18 cellular contexts compared by ENCODE assay signal in the genomic region with DNA sequence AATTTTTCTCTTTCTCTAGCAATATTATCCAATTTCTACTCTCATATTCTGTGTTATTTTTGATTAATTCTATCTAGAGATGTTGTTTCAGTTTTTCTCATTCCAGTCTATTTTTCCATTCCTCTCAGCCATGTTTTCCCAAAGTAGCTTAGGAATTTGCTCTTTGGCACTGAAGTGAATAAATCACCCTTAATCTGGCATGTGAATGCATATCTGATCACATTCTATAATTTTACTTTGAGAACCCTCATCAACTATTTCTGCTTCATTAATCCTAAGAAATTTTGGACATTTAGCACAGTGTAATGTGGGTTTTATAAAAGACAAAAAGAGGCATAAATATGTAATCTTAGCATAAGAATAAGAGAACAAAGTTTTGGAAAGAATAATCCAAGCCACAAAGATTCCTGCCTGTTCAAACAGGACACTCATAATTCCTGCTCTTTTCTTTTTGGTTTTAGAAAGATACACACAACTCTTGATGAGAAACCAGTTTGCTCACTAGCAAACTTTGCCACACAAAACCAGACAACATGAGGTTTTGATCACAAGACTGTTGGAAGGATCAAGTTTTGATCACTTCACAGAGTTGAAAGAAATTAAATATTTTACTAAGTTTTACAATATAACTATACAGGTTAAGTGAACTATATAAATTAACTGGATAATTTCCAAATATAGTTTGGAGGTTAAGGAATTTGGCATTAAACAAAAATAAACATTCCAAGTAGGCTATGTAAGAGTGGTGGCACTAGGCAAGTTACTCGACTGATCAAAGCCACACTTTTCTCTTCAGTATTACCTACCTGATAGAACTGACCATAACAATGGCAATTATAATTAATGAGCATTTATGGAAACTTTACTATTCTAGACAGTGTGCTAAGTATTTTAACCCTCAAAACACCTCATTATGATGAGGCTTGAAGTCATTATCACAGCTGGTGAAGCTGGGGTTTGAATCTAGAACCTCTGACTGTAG.
"Had no signal": no experiment of that assay in that cellular context is flagged by ENCODE, and none has a peak within 500 bp of the region (broad histone marks: within the 10 kb centered on the region; RNA-seq: fewer than 3 reads in every experiment).

No MANE protein-coding gene starts in this region.

- H3K27ac ChIP-seq: dorsolateral prefrontal cortex, esophagus muscularis mucosa, lower lobe of right lung, neural progenitor cell, ovary had no signal

- H3K9ac ChIP-seq: neural progenitor cell had no signal

- H3K9me3 ChIP-seq: esophagus muscularis mucosa, lower lobe of right lung, ovary had no signal

- H3K4me3 ChIP-seq: dorsolateral prefrontal cortex, esophagus muscularis mucosa, lower lobe of right lung, neural progenitor cell, ovary had no signal

- H3K27ac Mint-ChIP-seq: activated B cell treated with CpG ODN at 0.5 μM for 24 hours; activated CD4-positive, alpha-beta T cell treated with anti-CD3 and anti-CD28 coated beads, Interleukin-2, amount 10 ng/mL, durations not matched to agents 24 days and 14 days; activated CD8-positive, alpha-beta T cell treated with anti-CD3 and anti-CD28 coated beads, Interleukin-2, amount 10 ng/mL, durations not matched to agents 7 days and 5 days; activated naive CD8-positive, alpha-beta T cell; activated T-cell treated with anti-CD3 and anti-CD28 coated beads, Interleukin-2, amount 50 U/mL, for 72 hours; endodermal cell; neural progenitor cell; stimulated activated memory B cell treated with anti-CD40 and anti-IgM and Interleukin-4, amounts not matched to agents 10 μg/mL and 1 μg/mL and 100 μg/mL, for 72 hours; T-helper 17 cell had no signal

- H3K36me3 ChIP-seq: esophagus muscularis mucosa, lower lobe of right lung, neural progenitor cell, ovary had no signal

- H3K4me1 Mint-ChIP-seq: activated B cell treated with CpG ODN at 0.5 μM for 24 hours; activated CD4-positive, alpha-beta T cell treated with anti-CD3 and anti-CD28 coated beads, Interleukin-2, amount 10 ng/mL, durations not matched to agents 24 days and 14 days; stimulated activated memory B cell treated with anti-CD40 and anti-IgM and Interleukin-4, amounts not matched to agents 10 μg/mL and 1 μg/mL and 100 μg/mL, for 72 hours; T-helper 17 cell had no signal

- H2AFZ ChIP-seq: neural progenitor cell had no signal

- H3K27me3 Mint-ChIP-seq: activated B cell treated with CpG ODN at 0.5 μM for 24 hours; activated CD4-positive, alpha-beta T cell treated with anti-CD3 and anti-CD28 coated beads, Interleukin-2, amount 10 ng/mL, durations not matched to agents 24 days and 14 days; activated naive CD8-positive, alpha-beta T cell; stimulated activated memory B cell treated with anti-CD40 and anti-IgM and Interleukin-4, amounts not matched to agents 10 μg/mL and 1 μg/mL and 100 μg/mL, for 72 hours; T-helper 17 cell had no signal

- H3K4me3 Mint-ChIP-seq: activated B cell treated with CpG ODN at 0.5 μM for 24 hours; activated CD4-positive, alpha-beta T cell treated with anti-CD3 and anti-CD28 coated beads, Interleukin-2, amount 10 ng/mL, durations not matched to agents 24 days and 14 days; activated CD8-positive, alpha-beta T cell treated with anti-CD3 and anti-CD28 coated beads, Interleukin-2, amount 10 ng/mL, durations not matched to agents 7 days and 5 days; activated naive CD8-positive, alpha-beta T cell; activated T-cell treated with anti-CD3 and anti-CD28 coated beads, Interleukin-2, amount 50 U/mL, for 72 hours; endodermal cell; neural progenitor cell; stimulated activated memory B cell treated with anti-CD40 and anti-IgM and Interleukin-4, amounts not matched to agents 10 μg/mL and 1 μg/mL and 100 μg/mL, for 72 hours; T-helper 17 cell had no signal

- H3K36me3 Mint-ChIP-seq: activated naive CD8-positive, alpha-beta T cell; neural progenitor cell; stimulated activated memory B cell treated with anti-CD40 and anti-IgM and Interleukin-4, amounts not matched to agents 10 μg/mL and 1 μg/mL and 100 μg/mL, for 72 hours had no signal

- H3K4me2 ChIP-seq: neural progenitor cell had no signal

- H3K27me3 ChIP-seq: esophagus muscularis mucosa, neural progenitor cell, ovary had no signal

- H3K4me1 ChIP-seq: esophagus muscularis mucosa, lower lobe of right lung, neural progenitor cell had no signal

- ATAC-seq: activated CD8-positive, alpha-beta T cell treated with anti-CD3 and anti-CD28 coated beads, Interleukin-2, amount 10 ng/mL, durations not matched to agents 7 days and 5 days; activated T-cell treated with anti-CD3 and anti-CD28 coated beads, Interleukin-2, amount 50 U/mL, for 72 hours; lower lobe of right lung; stimulated activated memory B cell treated with anti-CD40 and anti-IgM and Interleukin-4, amounts not matched to agents 10 μg/mL and 1 μg/mL and 100 μg/mL, for 72 hours; T-helper 17 cell had no signal

- DNase-seq: activated B cell treated with CpG ODN at 0.5 μM for 24 hours; activated CD4-positive, alpha-beta T cell treated with anti-CD3 and anti-CD28 coated beads, Interleukin-2, amount 10 ng/mL, durations not matched to agents 24 days and 14 days; activated CD8-positive, alpha-beta memory T cell treated with anti-CD3 and anti-CD28 coated beads, Interleukin-2, amount 50 U/mL, for 48 hours; activated CD8-positive, alpha-beta T cell treated with anti-CD3 and anti-CD28 coated beads, Interleukin-2, amount 10 ng/mL, durations not matched to agents 7 days and 5 days; activated gamma-delta T cell treated with Interleukin-2 at 50 U/mL for 16 hours; activated T-cell treated with anti-CD3 and anti-CD28 coated beads, Interleukin-2, amount 50 U/mL, for 72 hours; amygdala; dorsolateral prefrontal cortex; endodermal cell; foreskin fibroblast; lower lobe of right lung; ovary; T-helper 17 cell; trophoblast cell had no signal

- H3K9me3 Mint-ChIP-seq: activated B cell treated with CpG ODN at 0.5 μM for 24 hours; activated CD4-positive, alpha-beta T cell treated with anti-CD3 and anti-CD28 coated beads, Interleukin-2, amount 10 ng/mL, durations not matched to agents 24 days and 14 days; activated T-cell treated with anti-CD3 and anti-CD28 coated beads, Interleukin-2, amount 50 U/mL, for 72 hours; endodermal cell; neural progenitor cell; stimulated activated memory B cell treated with anti-CD40 and anti-IgM and Interleukin-4, amounts not matched to agents 10 μg/mL and 1 μg/mL and 100 μg/mL, for 72 hours had no signal
